ENCODE assay signal across 8 cellular contexts in genomic region chr4:142567199-142567598, GRCh38.
DNase-seq lines count a peak whose midpoint lies in the region; ATAC-seq lines count a peak whose summit lies in the region.

No MANE protein-coding gene starts in this region.

- H3K27ac Mint-ChIP-seq in T-helper 2 cell treated with Interferon-gamma antibody and Interleukin-4, amounts not matched to agents 5 μg/mL and 100 μg/mL, for 36 hours: peak overlapping the region; percentile 95

- peaks cover 8% of the 10 kb centered on the region for H3K36me3 Mint-ChIP-seq in T-helper 2 cell treated with Interferon-gamma antibody and Interleukin-4, amounts not matched to agents 5 μg/mL and 100 μg/mL, for 36 hours (ENCODE audit: low read depth)

- ATAC-seq in GM18517 (IDR thresholded peaks at IDR 0.05; ENCODE audit: unreplicated experiment): peak; percentile 52
- ATAC-seq in HG02981 (IDR thresholded peaks at IDR 0.05; ENCODE audit: unreplicated experiment): no peak
- no peak for ATAC-seq in GM21528 (IDR thresholded peaks at IDR 0.05; ENCODE audit: low FRiP score, unreplicated experiment)
- no peak for ATAC-seq in GM19452 (IDR thresholded peaks at IDR 0.05; ENCODE audit: unreplicated experiment)

- peaks cover 5% of the 10 kb centered on the region for H3K9me3 Mint-ChIP-seq in T-helper 2 cell treated with Interferon-gamma antibody and Interleukin-4, amounts not matched to agents 5 μg/mL and 100 μg/mL, for 36 hours

- peak overlapping the region; percentile 88 for H3K4me3 Mint-ChIP-seq in T-helper 2 cell treated with Interferon-gamma antibody and Interleukin-4, amounts not matched to agents 5 μg/mL and 100 μg/mL, for 36 hours

- no peaks in the 10 kb centered on the region for H3K27me3 Mint-ChIP-seq in T-helper 2 cell treated with Interferon-gamma antibody and Interleukin-4, amounts not matched to agents 5 μg/mL and 100 μg/mL, for 36 hours (ENCODE audit: low read depth)

- peaks cover 56% of the 10 kb centered on the region for H3K4me1 Mint-ChIP-seq in T-helper 2 cell treated with Interferon-gamma antibody and Interleukin-4, amounts not matched to agents 5 μg/mL and 100 μg/mL, for 36 hours (ENCODE audit: low read depth)

- DNase-seq in T-helper 2 cell treated with Interferon-gamma antibody and Interleukin-4, amounts not matched to agents 5 μg/mL and 100 μg/mL, for 36 hours (ENCODE audit: low spot score): peak; percentile 68
- DNase-seq in central memory CD4-positive, alpha-beta T cell: peak; percentile 68
- DNase-seq in stimulated activated CD4-positive, alpha-beta T cell treated with anti-CD3 and anti-CD28 coated beads, Interleukin-12 subunit alpha, Interleukin-12 subunit beta, amount 100 ng/mL, for 24 hours (ENCODE audit: low read depth in 2 of 2): peak; percentile 37 to 38
- DNase-seq in GM19240 (ENCODE audit: insufficient read length, low spot score): no peak
